Comparison of ENCODE assay signal across 29 cellular contexts in genomic region chr18:45174755-45175154, GRCh38.
"Had no signal": no experiment of that assay in that cellular context is flagged by ENCODE, and none has a peak within 500 bp of the region (broad histone marks: within the 10 kb centered on the region; RNA-seq: fewer than 3 reads in every experiment).

No MANE protein-coding gene starts in this region.

- H3K4me3 Mint-ChIP-seq: activated CD4-positive, alpha-beta memory T cell treated with anti-CD3 and anti-CD28 coated beads for 36 hours; activated CD4-positive, alpha-beta T cell treated with anti-CD3 and anti-CD28 coated beads for 36 hours; activated CD4-positive, alpha-beta T cell treated with anti-CD3 and anti-CD28 coated beads, Interleukin-2, amount 10 ng/mL, durations not matched to agents 24 days and 14 days; activated CD8-positive, alpha-beta memory T cell treated with anti-CD3 and anti-CD28 coated beads, Interleukin-2, amount 10 ng/mL, durations not matched to agents 7 days and 5 days; activated CD8-positive, alpha-beta T cell treated with anti-CD3 and anti-CD28 coated beads, Interleukin-2, amount 10 ng/mL, durations not matched to agents 7 days and 5 days; activated naive CD4-positive, alpha-beta T cell treated with anti-CD3 and anti-CD28 coated beads, Interleukin-2, amount 10 ng/mL, durations not matched to agents 7 days and 5 days; activated naive CD8-positive, alpha-beta T cell treated with anti-CD3 and anti-CD28 coated beads, Interleukin-2, amount 10 ng/mL, durations not matched to agents 7 days and 5 days; activated T-helper 1 cell treated with anti-CD3 and anti-CD28 coated beads, Interleukin-12 subunit alpha, Interleukin-12 subunit beta, Interleukin-2, Interleukin-4 antibody, amounts not matched to agents 30 ng/mL and 10 ng/mL and 1 ng/mL, durations not matched to agents 14 hours and 24 hours and 36 hours; T-helper 17 cell; T-helper 2 cell treated with Interferon-gamma antibody and Interleukin-4, amounts not matched to agents 5 μg/mL and 100 μg/mL, for 36 hours had no signal

- H3K27me3 Mint-ChIP-seq: activated CD4-positive, alpha-beta T cell treated with anti-CD3 and anti-CD28 coated beads, Interleukin-2, amount 10 ng/mL, durations not matched to agents 24 days and 14 days had no signal

- H3K27ac Mint-ChIP-seq: activated CD4-positive, alpha-beta memory T cell treated with anti-CD3 and anti-CD28 coated beads for 36 hours; activated CD4-positive, alpha-beta T cell treated with anti-CD3 and anti-CD28 coated beads for 36 hours; activated CD4-positive, alpha-beta T cell treated with anti-CD3 and anti-CD28 coated beads, Interleukin-2, amount 10 ng/mL, durations not matched to agents 24 days and 14 days; activated CD8-positive, alpha-beta memory T cell treated with anti-CD3 and anti-CD28 coated beads, Interleukin-2, amount 10 ng/mL, durations not matched to agents 7 days and 5 days; activated CD8-positive, alpha-beta T cell treated with anti-CD3 and anti-CD28 coated beads, Interleukin-2, amount 10 ng/mL, durations not matched to agents 7 days and 5 days; activated naive CD4-positive, alpha-beta T cell treated with anti-CD3 and anti-CD28 coated beads, Interleukin-2, amount 10 ng/mL, durations not matched to agents 7 days and 5 days; activated naive CD4-positive, alpha-beta T cell treated with anti-CD3 and anti-CD28 coated beads, Interleukin-2, amount 50 U/mL, for 72 hours; activated naive CD8-positive, alpha-beta T cell treated with anti-CD3 and anti-CD28 coated beads, Interleukin-2, amount 10 ng/mL, durations not matched to agents 7 days and 5 days; activated T-helper 1 cell treated with anti-CD3 and anti-CD28 coated beads, Interleukin-12 subunit alpha, Interleukin-12 subunit beta, Interleukin-2, Interleukin-4 antibody, amounts not matched to agents 30 ng/mL and 10 ng/mL and 1 ng/mL, durations not matched to agents 14 hours and 24 hours and 36 hours; activated T-helper 2 cell treated with anti-CD3 and anti-CD28 coated beads, Interferon-gamma antibody, Interleukin-2, Interleukin-4, amounts not matched to agents 10 μg/mL and 5 μg/mL and 100 μg/mL, durations not matched to agents 14 hours and 24 hours and 36 hours; T-helper 17 cell; T-helper 2 cell treated with Interferon-gamma antibody and Interleukin-4, amounts not matched to agents 5 μg/mL and 100 μg/mL, for 36 hours had no signal

- H3K36me3 Mint-ChIP-seq: activated CD4-positive, alpha-beta memory T cell treated with anti-CD3 and anti-CD28 coated beads for 36 hours; activated naive CD4-positive, alpha-beta T cell treated with anti-CD3 and anti-CD28 coated beads, Interleukin-2, amount 10 ng/mL, durations not matched to agents 7 days and 5 days; activated naive CD4-positive, alpha-beta T cell treated with anti-CD3 and anti-CD28 coated beads, Interleukin-2, amount 50 U/mL, for 72 hours; activated naive CD8-positive, alpha-beta T cell treated with anti-CD3 and anti-CD28 coated beads, Interleukin-2, amount 10 ng/mL, durations not matched to agents 7 days and 5 days had no signal

- DNase-seq: activated CD4-positive, alpha-beta memory T cell treated with anti-CD3 and anti-CD28 coated beads for 36 hours; activated CD4-positive, alpha-beta T cell treated with anti-CD3 and anti-CD28 coated beads for 36 hours; activated CD4-positive, alpha-beta T cell treated with anti-CD3 and anti-CD28 coated beads, Interleukin-2, amount 10 ng/mL, durations not matched to agents 24 days and 14 days; activated CD4-positive, CD25-positive, alpha-beta regulatory T cell; activated CD4-positive, CD25-positive, alpha-beta regulatory T cell treated with anti-CD3 and anti-CD28 coated beads, Interleukin-2, amount 50 U/mL, for 72 hours; activated CD8-positive, alpha-beta memory T cell treated with anti-CD3 and anti-CD28 coated beads, Interleukin-2, amount 10 ng/mL, durations not matched to agents 7 days and 5 days; activated CD8-positive, alpha-beta memory T cell treated with anti-CD3 and anti-CD28 coated beads, Interleukin-2, amount 50 U/mL, for 4 hours; activated CD8-positive, alpha-beta T cell treated with anti-CD3 and anti-CD28 coated beads, Interleukin-2, amount 10 ng/mL, durations not matched to agents 7 days and 5 days; activated effector memory CD4-positive, alpha-beta T cell treated with anti-CD3 and anti-CD28 coated beads, Interleukin-2, amount 50 U/mL, for 16 hours; activated naive CD4-positive, alpha-beta T cell treated with anti-CD3 and anti-CD28 coated beads, Interleukin-2, amount 10 ng/mL, durations not matched to agents 7 days and 5 days; activated naive CD8-positive, alpha-beta T cell treated with anti-CD3 and anti-CD28 coated beads, Interleukin-2, amount 10 ng/mL, durations not matched to agents 7 days and 5 days; activated T-cell treated with anti-CD3 and anti-CD28 coated beads, Interleukin-2, amount 50 U/mL, for 1 hour; activated T-cell treated with anti-CD3 and anti-CD28 coated beads, Interleukin-2, amount 50 U/mL, for 48 hours; anterior cingulate cortex; body of pancreas; central memory CD4-positive, alpha-beta T cell; cerebellar nuclear complex; colonic mucosa; effector CD8-positive, alpha-beta T cell; esophagus squamous epithelium; foreskin melanocyte; heart right ventricle; T-helper 1 cell; T-helper 17 cell; T1000 had no signal

- H3K9me3 Mint-ChIP-seq: activated CD4-positive, alpha-beta memory T cell treated with anti-CD3 and anti-CD28 coated beads for 36 hours; activated CD4-positive, alpha-beta T cell treated with anti-CD3 and anti-CD28 coated beads, Interleukin-2, amount 10 ng/mL, durations not matched to agents 24 days and 14 days; activated naive CD4-positive, alpha-beta T cell treated with anti-CD3 and anti-CD28 coated beads, Interleukin-2, amount 10 ng/mL, durations not matched to agents 7 days and 5 days; activated naive CD8-positive, alpha-beta T cell treated with anti-CD3 and anti-CD28 coated beads, Interleukin-2, amount 10 ng/mL, durations not matched to agents 7 days and 5 days; activated T-helper 1 cell treated with anti-CD3 and anti-CD28 coated beads, Interleukin-12 subunit alpha, Interleukin-12 subunit beta, Interleukin-2, Interleukin-4 antibody, amounts not matched to agents 30 ng/mL and 10 ng/mL and 1 ng/mL, durations not matched to agents 14 hours and 24 hours and 36 hours; activated T-helper 2 cell treated with anti-CD3 and anti-CD28 coated beads, Interferon-gamma antibody, Interleukin-2, Interleukin-4, amounts not matched to agents 10 μg/mL and 5 μg/mL and 100 μg/mL, durations not matched to agents 14 hours and 24 hours and 36 hours; T-helper 2 cell treated with Interferon-gamma antibody and Interleukin-4, amounts not matched to agents 5 μg/mL and 100 μg/mL, for 36 hours had no signal

- H3K4me1 Mint-ChIP-seq: activated CD4-positive, alpha-beta T cell treated with anti-CD3 and anti-CD28 coated beads for 36 hours; activated CD4-positive, alpha-beta T cell treated with anti-CD3 and anti-CD28 coated beads, Interleukin-2, amount 10 ng/mL, durations not matched to agents 24 days and 14 days; activated naive CD4-positive, alpha-beta T cell treated with anti-CD3 and anti-CD28 coated beads, Interleukin-2, amount 10 ng/mL, durations not matched to agents 7 days and 5 days; T-helper 17 cell had no signal
